Comparison of ENCODE assay signal across 1 cellular context in the genomic region with DNA sequence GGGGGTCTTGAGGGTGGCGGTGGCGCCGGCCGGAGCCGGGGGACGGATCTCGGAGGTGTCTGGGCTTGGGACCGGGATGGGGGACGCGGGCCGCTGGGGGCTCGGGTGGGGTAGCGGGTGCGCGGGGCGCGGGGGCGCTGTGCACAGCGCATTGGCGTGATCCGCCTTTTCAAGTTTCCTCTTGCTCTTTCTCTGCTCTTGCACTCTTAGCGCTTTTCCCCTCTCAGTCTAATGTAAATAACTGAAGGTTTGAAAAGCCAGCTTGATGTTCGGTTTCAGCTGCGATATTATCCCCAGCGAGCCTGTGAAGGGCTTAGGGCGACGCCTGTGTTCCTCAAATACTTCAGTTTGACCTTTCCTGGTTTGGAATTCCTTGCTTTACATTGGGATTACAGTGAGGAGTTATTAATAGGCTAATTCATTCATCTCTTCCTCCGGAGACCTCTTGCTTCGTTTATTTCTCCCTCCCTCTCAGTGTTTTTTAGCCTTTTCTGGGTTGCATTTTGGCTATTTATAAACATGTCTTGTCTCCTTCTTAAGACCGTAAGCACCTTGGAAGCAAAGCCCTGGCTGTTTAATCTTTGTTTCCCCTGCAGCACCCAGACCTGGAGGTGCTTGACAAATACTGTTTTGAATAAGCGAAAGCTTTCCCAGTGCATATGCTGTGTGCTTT.
TF ChIP-seq lines count a peak whose summit lies in the region.

No MANE protein-coding gene starts in this region.

TF ChIP-seq in HEK293, 187 proteins besides CTCF, POLR2A, EP300 and RAD21 (continued from another document):
- TF ChIP-seq, protein P1, sequence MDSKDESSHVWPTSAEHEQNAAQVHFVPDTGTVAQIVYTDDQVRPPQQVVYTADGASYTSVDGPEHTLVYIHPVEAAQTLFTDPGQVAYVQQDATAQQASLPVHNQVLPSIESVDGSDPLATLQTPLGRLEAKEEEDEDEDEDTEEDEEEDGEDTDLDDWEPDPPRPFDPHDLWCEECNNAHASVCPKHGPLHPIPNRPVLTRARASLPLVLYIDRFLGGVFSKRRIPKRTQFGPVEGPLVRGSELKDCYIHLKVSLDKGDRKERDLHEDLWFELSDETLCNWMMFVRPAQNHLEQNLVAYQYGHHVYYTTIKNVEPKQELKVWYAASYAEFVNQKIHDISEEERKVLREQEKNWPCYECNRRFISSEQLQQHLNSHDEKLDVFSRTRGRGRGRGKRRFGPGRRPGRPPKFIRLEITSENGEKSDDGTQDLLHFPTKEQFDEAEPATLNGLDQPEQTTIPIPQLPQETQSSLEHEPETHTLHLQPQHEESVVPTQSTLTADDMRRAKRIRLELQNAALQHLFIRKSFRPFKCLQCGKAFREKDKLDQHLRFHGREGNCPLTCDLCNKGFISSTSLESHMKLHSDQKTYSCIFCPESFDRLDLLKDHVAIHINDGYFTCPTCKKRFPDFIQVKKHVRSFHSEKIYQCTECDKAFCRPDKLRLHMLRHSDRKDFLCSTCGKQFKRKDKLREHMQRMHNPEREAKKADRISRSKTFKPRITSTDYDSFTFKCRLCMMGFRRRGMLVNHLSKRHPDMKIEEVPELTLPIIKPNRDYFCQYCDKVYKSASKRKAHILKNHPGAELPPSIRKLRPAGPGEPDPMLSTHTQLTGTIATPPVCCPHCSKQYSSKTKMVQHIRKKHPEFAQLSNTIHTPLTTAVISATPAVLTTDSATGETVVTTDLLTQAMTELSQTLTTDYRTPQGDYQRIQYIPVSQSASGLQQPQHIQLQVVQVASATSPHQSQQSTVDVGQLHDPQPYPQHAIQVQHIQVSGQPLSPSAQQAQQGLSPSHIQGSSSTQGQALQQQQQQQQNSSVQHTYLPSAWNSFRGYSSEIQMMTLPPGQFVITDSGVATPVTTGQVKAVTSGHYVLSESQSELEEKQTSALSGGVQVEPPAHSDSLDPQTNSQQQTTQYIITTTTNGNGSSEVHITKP (tag by site-specific recombination; IDR thresholded peaks at IDR 0.05), result 0 out of 2 replicates have a peak, but pooled peaks have one; percentile 19
- peak; percentile 67 for TF ChIP-seq GLIS2 (tag by site-specific recombination; IDR thresholded peaks at IDR 0.05)
- TF ChIP-seq ZXDB (tag by site-specific recombination; IDR thresholded peaks at IDR 0.05), result peak; percentile 6; the same call in 1 of the 2 replicates
- no peak for TF ChIP-seq ZNF629 (tag by site-specific recombination; IDR thresholded peaks at IDR 0.05)
- no peak for TF ChIP-seq YY2 (tag by site-specific recombination; IDR thresholded peaks at IDR 0.05)
- TF ChIP-seq ZNF555 (tag by site-specific recombination; conservative IDR thresholded peaks at IDR 0.05), result no peak
- no peak for TF ChIP-seq ZNF266 (tag by site-specific recombination; IDR thresholded peaks at IDR 0.05; ENCODE audit: low read depth)
- TF ChIP-seq ZNF335 (tag by site-specific recombination; conservative IDR thresholded peaks at IDR 0.05), result peak; percentile 39; the same call in 1 of the 2 replicates
- TF ChIP-seq FEZF1 (tag by site-specific recombination; IDR thresholded peaks at IDR 0.05), result peak; percentile 97
- 0 out of 2 replicates have a peak, but pooled peaks have one; percentile 22 for TF ChIP-seq SP7 (tag by site-specific recombination; IDR thresholded peaks at IDR 0.05)
- TF ChIP-seq ZBTB21 (tag by site-specific recombination; IDR thresholded peaks at IDR 0.05), result no peak
- no peak for TF ChIP-seq ZNF146 (tag by site-specific recombination; IDR thresholded peaks at IDR 0.05)
- TF ChIP-seq, protein P2, sequence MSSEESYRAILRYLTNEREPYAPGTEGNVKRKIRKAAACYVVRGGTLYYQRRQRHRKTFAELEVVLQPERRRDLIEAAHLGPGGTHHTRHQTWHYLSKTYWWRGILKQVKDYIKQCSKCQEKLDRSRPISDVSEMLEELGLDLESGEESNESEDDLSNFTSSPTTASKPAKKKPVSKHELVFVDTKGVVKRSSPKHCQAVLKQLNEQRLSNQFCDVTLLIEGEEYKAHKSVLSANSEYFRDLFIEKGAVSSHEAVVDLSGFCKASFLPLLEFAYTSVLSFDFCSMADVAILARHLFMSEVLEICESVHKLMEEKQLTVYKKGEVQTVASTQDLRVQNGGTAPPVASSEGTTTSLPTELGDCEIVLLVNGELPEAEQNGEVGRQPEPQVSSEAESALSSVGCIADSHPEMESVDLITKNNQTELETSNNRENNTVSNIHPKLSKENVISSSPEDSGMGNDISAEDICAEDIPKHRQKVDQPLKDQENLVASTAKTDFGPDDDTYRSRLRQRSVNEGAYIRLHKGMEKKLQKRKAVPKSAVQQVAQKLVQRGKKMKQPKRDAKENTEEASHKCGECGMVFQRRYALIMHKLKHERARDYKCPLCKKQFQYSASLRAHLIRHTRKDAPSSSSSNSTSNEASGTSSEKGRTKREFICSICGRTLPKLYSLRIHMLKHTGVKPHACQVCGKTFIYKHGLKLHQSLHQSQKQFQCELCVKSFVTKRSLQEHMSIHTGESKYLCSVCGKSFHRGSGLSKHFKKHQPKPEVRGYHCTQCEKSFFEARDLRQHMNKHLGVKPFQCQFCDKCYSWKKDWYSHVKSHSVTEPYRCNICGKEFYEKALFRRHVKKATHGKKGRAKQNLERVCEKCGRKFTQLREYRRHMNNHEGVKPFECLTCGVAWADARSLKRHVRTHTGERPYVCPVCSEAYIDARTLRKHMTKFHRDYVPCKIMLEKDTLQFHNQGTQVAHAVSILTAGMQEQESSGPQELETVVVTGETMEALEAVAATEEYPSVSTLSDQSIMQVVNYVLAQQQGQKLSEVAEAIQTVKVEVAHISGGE (tag by site-specific recombination; conservative IDR thresholded peaks at IDR 0.05; ENCODE audit: low read depth), result no peak; the same call in 1 of the 2 replicates
- TF ChIP-seq, protein P3, sequence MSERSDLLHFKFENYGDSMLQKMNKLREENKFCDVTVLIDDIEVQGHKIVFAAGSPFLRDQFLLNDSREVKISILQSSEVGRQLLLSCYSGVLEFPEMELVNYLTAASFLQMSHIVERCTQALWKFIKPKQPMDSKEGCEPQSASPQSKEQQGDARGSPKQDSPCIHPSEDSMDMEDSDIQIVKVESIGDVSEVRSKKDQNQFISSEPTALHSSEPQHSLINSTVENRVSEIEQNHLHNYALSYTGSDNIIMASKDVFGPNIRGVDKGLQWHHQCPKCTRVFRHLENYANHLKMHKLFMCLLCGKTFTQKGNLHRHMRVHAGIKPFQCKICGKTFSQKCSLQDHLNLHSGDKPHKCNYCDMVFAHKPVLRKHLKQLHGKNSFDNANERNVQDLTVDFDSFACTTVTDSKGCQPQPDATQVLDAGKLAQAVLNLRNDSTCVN (tag by site-specific recombination; optimal IDR thresholded peaks at IDR 0.05), result peak; percentile 65
- TF ChIP-seq, protein P4, sequence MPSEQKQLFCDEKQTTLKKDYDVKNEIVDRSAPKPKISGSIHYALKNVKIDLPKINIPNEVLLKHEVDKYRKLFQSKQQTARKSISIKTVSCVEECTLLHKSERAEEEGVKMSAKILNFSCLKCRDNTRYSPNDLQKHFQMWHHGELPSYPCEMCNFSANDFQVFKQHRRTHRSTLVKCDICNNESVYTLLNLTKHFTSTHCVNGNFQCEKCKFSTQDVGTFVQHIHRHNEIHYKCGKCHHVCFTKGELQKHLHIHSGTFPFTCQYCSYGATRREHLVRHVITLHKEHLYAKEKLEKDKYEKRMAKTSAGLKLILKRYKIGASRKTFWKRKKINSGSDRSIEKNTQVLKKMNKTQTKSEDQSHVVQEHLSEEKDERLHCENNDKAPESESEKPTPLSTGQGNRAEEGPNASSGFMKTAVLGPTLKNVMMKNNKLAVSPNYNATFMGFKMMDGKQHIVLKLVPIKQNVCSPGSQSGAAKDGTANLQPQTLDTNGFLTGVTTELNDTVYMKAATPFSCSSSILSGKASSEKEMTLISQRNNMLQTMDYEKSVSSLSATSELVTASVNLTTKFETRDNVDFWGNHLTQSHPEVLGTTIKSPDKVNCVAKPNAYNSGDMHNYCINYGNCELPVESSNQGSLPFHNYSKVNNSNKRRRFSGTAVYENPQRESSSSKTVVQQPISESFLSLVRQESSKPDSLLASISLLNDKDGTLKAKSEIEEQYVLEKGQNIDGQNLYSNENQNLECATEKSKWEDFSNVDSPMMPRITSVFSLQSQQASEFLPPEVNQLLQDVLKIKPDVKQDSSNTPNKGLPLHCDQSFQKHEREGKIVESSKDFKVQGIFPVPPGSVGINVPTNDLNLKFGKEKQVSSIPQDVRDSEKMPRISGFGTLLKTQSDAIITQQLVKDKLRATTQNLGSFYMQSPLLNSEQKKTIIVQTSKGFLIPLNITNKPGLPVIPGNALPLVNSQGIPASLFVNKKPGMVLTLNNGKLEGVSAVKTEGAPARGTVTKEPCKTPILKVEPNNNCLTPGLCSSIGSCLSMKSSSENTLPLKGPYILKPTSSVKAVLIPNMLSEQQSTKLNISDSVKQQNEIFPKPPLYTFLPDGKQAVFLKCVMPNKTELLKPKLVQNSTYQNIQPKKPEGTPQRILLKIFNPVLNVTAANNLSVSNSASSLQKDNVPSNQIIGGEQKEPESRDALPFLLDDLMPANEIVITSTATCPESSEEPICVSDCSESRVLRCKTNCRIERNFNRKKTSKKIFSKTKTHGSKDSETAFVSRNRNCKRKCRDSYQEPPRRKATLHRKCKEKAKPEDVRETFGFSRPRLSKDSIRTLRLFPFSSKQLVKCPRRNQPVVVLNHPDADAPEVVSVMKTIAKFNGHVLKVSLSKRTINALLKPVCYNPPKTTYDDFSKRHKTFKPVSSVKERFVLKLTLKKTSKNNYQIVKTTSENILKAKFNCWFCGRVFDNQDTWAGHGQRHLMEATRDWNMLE (tag by site-specific recombination; conservative IDR thresholded peaks at IDR 0.05; ENCODE audit: low read depth), result no peak
- no peak for TF ChIP-seq ZNF777 (tag by site-specific recombination; IDR thresholded peaks at IDR 0.05; ENCODE audit: borderline replicate concordance)
- TF ChIP-seq ZNF37A (tag by site-specific recombination; IDR thresholded peaks at IDR 0.05), result no peak
- TF ChIP-seq, protein P5, sequence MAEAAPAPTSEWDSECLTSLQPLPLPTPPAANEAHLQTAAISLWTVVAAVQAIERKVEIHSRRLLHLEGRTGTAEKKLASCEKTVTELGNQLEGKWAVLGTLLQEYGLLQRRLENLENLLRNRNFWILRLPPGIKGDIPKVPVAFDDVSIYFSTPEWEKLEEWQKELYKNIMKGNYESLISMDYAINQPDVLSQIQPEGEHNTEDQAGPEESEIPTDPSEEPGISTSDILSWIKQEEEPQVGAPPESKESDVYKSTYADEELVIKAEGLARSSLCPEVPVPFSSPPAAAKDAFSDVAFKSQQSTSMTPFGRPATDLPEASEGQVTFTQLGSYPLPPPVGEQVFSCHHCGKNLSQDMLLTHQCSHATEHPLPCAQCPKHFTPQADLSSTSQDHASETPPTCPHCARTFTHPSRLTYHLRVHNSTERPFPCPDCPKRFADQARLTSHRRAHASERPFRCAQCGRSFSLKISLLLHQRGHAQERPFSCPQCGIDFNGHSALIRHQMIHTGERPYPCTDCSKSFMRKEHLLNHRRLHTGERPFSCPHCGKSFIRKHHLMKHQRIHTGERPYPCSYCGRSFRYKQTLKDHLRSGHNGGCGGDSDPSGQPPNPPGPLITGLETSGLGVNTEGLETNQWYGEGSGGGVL (tag by site-specific recombination; IDR thresholded peaks at IDR 0.05), result no peak
- TF ChIP-seq, protein P6, sequence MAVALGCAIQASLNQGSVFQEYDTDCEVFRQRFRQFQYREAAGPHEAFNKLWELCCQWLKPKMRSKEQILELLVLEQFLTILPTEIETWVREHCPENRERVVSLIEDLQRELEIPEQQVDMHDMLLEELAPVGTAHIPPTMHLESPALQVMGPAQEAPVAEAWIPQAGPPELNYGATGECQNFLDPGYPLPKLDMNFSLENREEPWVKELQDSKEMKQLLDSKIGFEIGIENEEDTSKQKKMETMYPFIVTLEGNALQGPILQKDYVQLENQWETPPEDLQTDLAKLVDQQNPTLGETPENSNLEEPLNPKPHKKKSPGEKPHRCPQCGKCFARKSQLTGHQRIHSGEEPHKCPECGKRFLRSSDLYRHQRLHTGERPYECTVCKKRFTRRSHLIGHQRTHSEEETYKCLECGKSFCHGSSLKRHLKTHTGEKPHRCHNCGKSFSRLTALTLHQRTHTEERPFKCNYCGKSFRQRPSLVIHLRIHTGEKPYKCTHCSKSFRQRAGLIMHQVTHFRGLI (tag by site-specific recombination; IDR thresholded peaks at IDR 0.05), result no peak
- TF ChIP-seq, protein P7, sequence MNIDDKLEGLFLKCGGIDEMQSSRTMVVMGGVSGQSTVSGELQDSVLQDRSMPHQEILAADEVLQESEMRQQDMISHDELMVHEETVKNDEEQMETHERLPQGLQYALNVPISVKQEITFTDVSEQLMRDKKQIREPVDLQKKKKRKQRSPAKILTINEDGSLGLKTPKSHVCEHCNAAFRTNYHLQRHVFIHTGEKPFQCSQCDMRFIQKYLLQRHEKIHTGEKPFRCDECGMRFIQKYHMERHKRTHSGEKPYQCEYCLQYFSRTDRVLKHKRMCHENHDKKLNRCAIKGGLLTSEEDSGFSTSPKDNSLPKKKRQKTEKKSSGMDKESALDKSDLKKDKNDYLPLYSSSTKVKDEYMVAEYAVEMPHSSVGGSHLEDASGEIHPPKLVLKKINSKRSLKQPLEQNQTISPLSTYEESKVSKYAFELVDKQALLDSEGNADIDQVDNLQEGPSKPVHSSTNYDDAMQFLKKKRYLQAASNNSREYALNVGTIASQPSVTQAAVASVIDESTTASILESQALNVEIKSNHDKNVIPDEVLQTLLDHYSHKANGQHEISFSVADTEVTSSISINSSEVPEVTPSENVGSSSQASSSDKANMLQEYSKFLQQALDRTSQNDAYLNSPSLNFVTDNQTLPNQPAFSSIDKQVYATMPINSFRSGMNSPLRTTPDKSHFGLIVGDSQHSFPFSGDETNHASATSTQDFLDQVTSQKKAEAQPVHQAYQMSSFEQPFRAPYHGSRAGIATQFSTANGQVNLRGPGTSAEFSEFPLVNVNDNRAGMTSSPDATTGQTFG (tag by site-specific recombination; IDR thresholded peaks at IDR 0.05; ENCODE audit: borderline replicate concordance), result no peak
- 0 out of 2 replicates have a peak, but pooled peaks have one; percentile 45 for TF ChIP-seq ZNF341 (tag by site-specific recombination; IDR thresholded peaks at IDR 0.05; ENCODE audit: low read depth)
- TF ChIP-seq ZEB2 (tag by site-specific recombination; IDR thresholded peaks at IDR 0.05), result peak; percentile 56; the same call in 1 of the 2 replicates
- no peak for TF ChIP-seq HOXA7 (CRISPR knock-in tag; IDR thresholded peaks at IDR 0.05; ENCODE audit: borderline replicate concordance)
- no peak for TF ChIP-seq ZNF133 (tag by site-specific recombination; IDR thresholded peaks at IDR 0.05)
- TF ChIP-seq ZNF366 (tag by site-specific recombination; conservative IDR thresholded peaks at IDR 0.05), result peak; percentile 34; the same call in 1 of the 2 replicates
- no peak for TF ChIP-seq ZNF473 (tag by site-specific recombination; IDR thresholded peaks at IDR 0.05)
- TF ChIP-seq, protein P8, sequence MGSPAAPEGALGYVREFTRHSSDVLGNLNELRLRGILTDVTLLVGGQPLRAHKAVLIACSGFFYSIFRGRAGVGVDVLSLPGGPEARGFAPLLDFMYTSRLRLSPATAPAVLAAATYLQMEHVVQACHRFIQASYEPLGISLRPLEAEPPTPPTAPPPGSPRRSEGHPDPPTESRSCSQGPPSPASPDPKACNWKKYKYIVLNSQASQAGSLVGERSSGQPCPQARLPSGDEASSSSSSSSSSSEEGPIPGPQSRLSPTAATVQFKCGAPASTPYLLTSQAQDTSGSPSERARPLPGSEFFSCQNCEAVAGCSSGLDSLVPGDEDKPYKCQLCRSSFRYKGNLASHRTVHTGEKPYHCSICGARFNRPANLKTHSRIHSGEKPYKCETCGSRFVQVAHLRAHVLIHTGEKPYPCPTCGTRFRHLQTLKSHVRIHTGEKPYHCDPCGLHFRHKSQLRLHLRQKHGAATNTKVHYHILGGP (tag by site-specific recombination; IDR thresholded peaks at IDR 0.05), result no peak
- TF ChIP-seq KLF1 (tag by site-specific recombination; IDR thresholded peaks at IDR 0.05), result no peak
